ENCODE assay signal across 13 cellular contexts in genomic region chr15:51004103-51004536, GRCh38.
DNase-seq lines count a peak whose midpoint lies in the region; ATAC-seq, FAIRE-seq and TF ChIP-seq lines count a peak whose summit lies in the region.
"Had no signal": no experiment of that assay in that cellular context is flagged by ENCODE, and none has a peak within 500 bp of the region (broad histone marks: within the 10 kb centered on the region; RNA-seq: fewer than 3 reads in every experiment).

No MANE protein-coding gene starts in this region.

- no peak overlapping the region for H3K27ac ChIP-seq in left lung
- H3K27ac ChIP-seq in left ventricle myocardium inferior (replicated peaks): no peak overlapping the region
- H3K27ac ChIP-seq: neutrophil, Peyer's patch had no signal

- intact Hi-C loops in Calu3 (cut with micrococcal nuclease; ENCODE audit: unreplicated experiment): no loop called here
- intact Hi-C loops in left lung (cut with DNase I): no loop called here
- intact Hi-C loops in left ventricle myocardium inferior (cut with micrococcal nuclease): no loop called here

- H3K9me3 ChIP-seq in left lung (peaks cover 0 to 7% of the 10 kb centered on the region in 2 donors), left ventricle myocardium inferior (replicated peaks) (peaks cover 18% of the 10 kb centered on the region)
- H3K9me3 ChIP-seq: neutrophil, Peyer's patch had no signal

- H3K27me3 Mint-ChIP-seq in Calu3 (ENCODE audit: unreplicated experiment): no peaks in the 10 kb centered on the region
- H3K27me3 Mint-ChIP-seq: dendritic cell treated with granulocyte-macrophage colony-stimulating factor and Interleukin-4, amounts not matched to agents 40 ng/mL and 50 ng/mL, for 4 days had no signal

- H3K36me3 ChIP-seq in left lung (peaks cover 0 to 51% of the 10 kb centered on the region in 2 donors), left ventricle myocardium inferior (peaks cover 67% of the 10 kb centered on the region)

- H3K4me3 Mint-ChIP-seq in Calu3 (ENCODE audit: low read depth, unreplicated experiment): no peak overlapping the region
- H3K4me3 Mint-ChIP-seq: dendritic cell treated with granulocyte-macrophage colony-stimulating factor and Interleukin-4, amounts not matched to agents 40 ng/mL and 50 ng/mL, for 4 days had no signal

- no peaks in the 10 kb centered on the region for H3K4me1 Mint-ChIP-seq in Calu3 (ENCODE audit: low read depth, unreplicated experiment)

- CTCF ChIA-PET in Calu3 (lab: Charles Lee): interaction anchor here (0.7 kb wide), 1 partner anchor 8 kb away, joined by 3 read pairs; no protein-coding TSS in a partner anchor

- TF ChIP-seq CTCF in Calu3 (IDR thresholded peaks at IDR 0.05; ENCODE audit: unreplicated experiment) (no peak), choroid plexus epithelial cell (conservative IDR thresholded peaks at IDR 0.05; ENCODE audit: low read depth, low read length) (no peak), left lung (IDR thresholded peaks at IDR 0.05) (no peak), left ventricle myocardium inferior (IDR thresholded peaks at IDR 0.05; ENCODE audit: borderline replicate concordance) (no peak)

- peaks cover 2% of the 10 kb centered on the region for H3K9me3 Mint-ChIP-seq in Calu3 (ENCODE audit: low read depth, unreplicated experiment)

- no peak overlapping the region for H3K27ac Mint-ChIP-seq in Calu3 (ENCODE audit: unreplicated experiment)
- H3K27ac Mint-ChIP-seq: activated T-helper 2 cell treated with anti-CD3 and anti-CD28 coated beads, Interferon-gamma antibody, Interleukin-2, Interleukin-4, amounts not matched to agents 10 μg/mL and 5 μg/mL and 100 μg/mL, durations not matched to agents 14 hours and 24 hours and 36 hours; dendritic cell treated with granulocyte-macrophage colony-stimulating factor and Interleukin-4, amounts not matched to agents 40 ng/mL and 50 ng/mL, for 4 days had no signal

- H3K4me1 ChIP-seq in left lung (peaks cover 0 to 3% of the 10 kb centered on the region in 2 donors), left ventricle myocardium inferior (no peaks in the 10 kb centered on the region)
- H3K4me1 ChIP-seq: Peyer's patch had no signal

- H3K36me3 Mint-ChIP-seq in Calu3 (ENCODE audit: insufficient read depth, unreplicated experiment): no peaks in the 10 kb centered on the region

- H3K4me3 ChIP-seq in choroid plexus epithelial cell (ENCODE audit: low read depth, low read length) (no peak overlapping the region), left lung (no peak overlapping the region), left ventricle myocardium inferior (no peak overlapping the region)
- H3K4me3 ChIP-seq: Peyer's patch had no signal

- DNase-seq in Calu3 (peak; percentile 10), NCI-H460 (ENCODE audit: extremely low read depth, low read depth) (peak; percentile 5), choroid plexus epithelial cell (ENCODE audit: low read depth) (peak; percentile 82), left lung (no peak), NCI-H2029 treated with DMSO at 0.1 percent for 48 hours (lab: John Stamatoyannopoulos, UW) (no peak), frontal cortex (ENCODE audit: low spot score in 2 of 2) (no peak), amniotic stem cell (lab: John Stamatoyannopoulos, UW) (no peak), left ventricle myocardium inferior (no peak)
- DNase-seq: Peyer's patch; stimulated activated CD4-positive, alpha-beta T cell treated with anti-CD3 and anti-CD28 coated beads, Interleukin-1b, Interleukin-23, amount 100 ng/mL, for 48 hours had no signal

- FAIRE-seq in frontal cortex (lab: Jason Lieb, UNC): no peak

- BruUV-seq in Calu3 (replicated peaks; lab: Mats Ljungman, UMichigan): no TSS peak

- H3K27me3 ChIP-seq in left lung: no peaks in the 10 kb centered on the region
- H3K27me3 ChIP-seq in left ventricle myocardium inferior (ENCODE audit: low read depth): no peaks in the 10 kb centered on the region
- H3K27me3 ChIP-seq: neutrophil, Peyer's patch had no signal

- ATAC-seq in left lung: peak; percentile 82

Comparison
In these comparisons a context has a peak if more than half of its experiments do, and no peak if none do; other contexts are left out.
1. DNase-seq: peak in Calu3 (single experiment), NCI-H460 (single experiment) and choroid plexus epithelial cell (single experiment); none in left lung (0 of 2), NCI-H2029 treated with DMSO at 0.1 percent for 48 hours (single experiment), frontal cortex (0 of 2), amniotic stem cell (single experiment) and left ventricle myocardium inferior (single experiment).